ENCODE assay signal across 1 cellular context in genomic region chr11:2460540-2461252, GRCh38.
TF ChIP-seq lines count a peak whose summit lies in the region.

No MANE protein-coding gene starts in this region.

TF ChIP-seq in SK-N-SH, 30 proteins besides CTCF, POLR2A, EP300 and RAD21:
- TF ChIP-seq GATA2 (CRISPR knock-in tag; IDR thresholded peaks at IDR 0.05) (no peak), PBX3 (IDR thresholded peaks at IDR 0.05) (no peak), EZH2phosphoT487 (IDR thresholded peaks at IDR 0.05; ENCODE audit: borderline replicate concordance, low read depth) (no peak)
